In the genomic region with DNA sequence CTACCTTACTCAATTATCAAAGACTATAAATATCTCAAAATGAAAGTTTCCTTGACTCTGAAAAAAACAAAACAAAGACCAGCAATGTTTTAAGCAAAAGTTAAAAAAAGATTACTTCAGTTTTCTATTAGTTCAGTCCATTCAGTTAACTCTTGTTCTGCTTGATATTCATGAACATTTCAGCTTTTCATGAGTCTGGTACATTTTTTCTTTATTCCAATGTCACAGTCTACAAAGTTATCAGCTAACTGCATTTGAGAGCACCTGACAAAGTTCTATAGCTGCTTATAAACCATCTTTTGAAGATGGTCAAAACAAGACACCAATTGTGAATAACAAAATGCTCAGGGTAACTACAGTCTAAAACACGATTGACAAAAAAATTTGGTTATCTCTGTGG, we compare ENCODE assay signal across 31 cellular contexts.
"Had no signal": no experiment of that assay in that cellular context is flagged by ENCODE, and none has a peak within 500 bp of the region (broad histone marks: within the 10 kb centered on the region; RNA-seq: fewer than 3 reads in every experiment).

No MANE protein-coding gene starts in this region.

- H3K36me3 ChIP-seq: adrenal gland, brain microvascular endothelial cell, breast epithelium had no signal

- H3K27ac ChIP-seq: adrenal gland, body of pancreas, brain microvascular endothelial cell, breast epithelium, VCaP had no signal

- FAIRE-seq: astrocyte, TTC549 had no signal

- H3K4me1 ChIP-seq: adrenal gland, body of pancreas, breast epithelium had no signal

- DNase-seq: activated B cell treated with CpG ODN at 0.5 μM for 24 hours; activated CD4-positive, alpha-beta memory T cell treated with anti-CD3 and anti-CD28 coated beads for 36 hours; activated CD4-positive, alpha-beta T cell treated with anti-CD3 and anti-CD28 coated beads for 4 hours; activated CD4-positive, alpha-beta T cell treated with anti-CD3 and anti-CD28 coated beads, Interleukin-2, amount 10 ng/mL, durations not matched to agents 24 days and 14 days; activated CD4-positive, alpha-beta T cell treated with anti-CD3 and anti-CD28 coated beads, Interleukin-2, amount 50 U/mL, for 1 hour; activated CD4-positive, alpha-beta T cell treated with anti-CD3 and anti-CD28 coated beads, Interleukin-2, amount 50 U/mL, for 4 hours; activated CD4-positive, CD25-positive, alpha-beta regulatory T cell treated with anti-CD3 and anti-CD28 coated beads, Interleukin-2, amount 50 U/mL, for 72 hours; activated CD8-positive, alpha-beta memory T cell treated with anti-CD3 and anti-CD28 coated beads, Interleukin-2, amount 50 U/mL, for 4 hours; activated CD8-positive, alpha-beta T cell treated with anti-CD3 and anti-CD28 coated beads for 36 hours; activated effector memory CD4-positive, alpha-beta T cell treated with anti-CD3 and anti-CD28 coated beads, Interleukin-2, amount 50 U/mL, for 16 hours; activated gamma-delta T cell treated with Interleukin-2 at 50 U/mL for 16 hours; activated naive CD4-positive, alpha-beta T cell; activated naive CD4-positive, alpha-beta T cell treated with anti-CD3 and anti-CD28 coated beads for 36 hours; activated naive CD4-positive, alpha-beta T cell treated with anti-CD3 and anti-CD28 coated beads, Interleukin-2, amount 50 U/mL, for 16 hours; activated naive CD8-positive, alpha-beta T cell treated with anti-CD3 and anti-CD28 coated beads for 36 hours; activated T-cell treated with anti-CD3 and anti-CD28 coated beads for 4 hours; activated T-cell treated with anti-CD3 and anti-CD28 coated beads, Interleukin-2, amount 50 U/mL, for 1 hour; activated T-cell treated with anti-CD3 and anti-CD28 coated beads, Interleukin-2, amount 50 U/mL, for 4 hours; activated T-cell treated with anti-CD3 and anti-CD28 coated beads, Interleukin-2, amount 50 U/mL, for 72 hours; adrenal gland; amniotic stem cell; aorta; body of pancreas; brain microvascular endothelial cell; central memory CD4-positive, alpha-beta T cell; T-helper 2 cell; T-helper 9 cell had no signal

- H3K4me3 ChIP-seq: adrenal gland, body of pancreas, breast epithelium had no signal

- H3K27me3 ChIP-seq: adrenal gland, body of pancreas, brain microvascular endothelial cell, breast epithelium had no signal
